Comparison of ENCODE assay signal across 8 cellular contexts in genomic region chr5:173887610-173888472, GRCh38. TPM values are rescaled to one million over a fixed set of nuclear protein-coding genes. Genes with fewer than 3 reads are reported as not detected.
A peak's percentile ranks its signal among the peaks of the same experiment; 100 is the strongest.
DNase-seq lines count a peak whose midpoint lies in the region; ATAC-seq, FAIRE-seq and TF ChIP-seq lines count a peak whose summit lies in the region.

Gene CPEB4, plus strand, starts transcription at chr5:173888349. Its CDS starts 1,385 bp downstream, at chr5:173889734.

- FAIRE-seq in pancreas (lab: Jason Lieb, UNC), result peak; percentile 96

- peaks cover 78% of the 10 kb centered on the region for H3K4me1 Mint-ChIP-seq in activated naive CD8-positive, alpha-beta T cell treated with anti-CD3 and anti-CD28 coated beads, Interleukin-2, amount 50 U/mL, for 24 hours

- peak within 1 kb of the TSS; percentile 93 for H3K4me3 Mint-ChIP-seq in activated naive CD8-positive, alpha-beta T cell treated with anti-CD3 and anti-CD28 coated beads, Interleukin-2, amount 50 U/mL, for 24 hours

- no peaks in the 10 kb centered on the region for H3K27me3 Mint-ChIP-seq in activated naive CD8-positive, alpha-beta T cell treated with anti-CD3 and anti-CD28 coated beads, Interleukin-2, amount 50 U/mL, for 24 hours

- H3K27ac Mint-ChIP-seq in activated naive CD8-positive, alpha-beta T cell treated with anti-CD3 and anti-CD28 coated beads, Interleukin-2, amount 50 U/mL, for 24 hours, result peak within 1 kb of the TSS; percentile 97

- TF ChIP-seq CTCF in GM12865 (IDR thresholded peaks at IDR 0.05; ENCODE audit: insufficient read depth, low read depth, low read length, missing control alignments), result no peak
- no peak for TF ChIP-seq CTCF in pancreas (IDR thresholded peaks at IDR 0.05)
- TF ChIP-seq CTCF in tibial artery (IDR thresholded peaks at IDR 0.05), result no peak

- H3K4me1 ChIP-seq in pancreas (peaks cover 0 to 12% (median 11%) of the 10 kb centered on the region in 3 donors), tibial artery (peaks cover 0 to 25% (median 9%) of the 10 kb centered on the region in 4 donors)

- H3K9me3 Mint-ChIP-seq in activated naive CD8-positive, alpha-beta T cell treated with anti-CD3 and anti-CD28 coated beads, Interleukin-2, amount 50 U/mL, for 24 hours, result peaks cover under 1% of the 10 kb centered on the region

- DNase-seq in GM12865 (ENCODE audit: low read depth) (peak; percentile 100), NCI-H1417 treated with DMSO at 0.1 percent for 48 hours (lab: John Stamatoyannopoulos, UW) (peak; percentile 77), SW480 (ENCODE audit: low spot score) (peak; percentile 100), Right ventricle myocardium superior (peak; percentile 99), pancreas (peak; percentile 96 to 99 (median 99)), tibial artery (peak; percentile 99 to 100)
- DNase-seq in activated naive CD8-positive, alpha-beta T cell treated with anti-CD3 and anti-CD28 coated beads, Interleukin-2, amount 50 U/mL, for 24 hours, result peak; percentile 93

- peak within 1 kb of the TSS; percentile 59 to 97 (median 85) for H3K27ac ChIP-seq in pancreas
- H3K27ac ChIP-seq in tibial artery, result peak within 1 kb of the TSS; percentile 82 to 89

- peak; percentile 89 for ATAC-seq in HG02763 (IDR thresholded peaks at IDR 0.05; ENCODE audit: unreplicated experiment)
- ATAC-seq in activated naive CD8-positive, alpha-beta T cell treated with anti-CD3 and anti-CD28 coated beads, Interleukin-2, amount 50 U/mL, for 24 hours, result peak; percentile 98
- peak; percentile 94 for ATAC-seq in Right ventricle myocardium superior (ENCODE audit: poor library complexity)
- peak; percentile 87 to 92 (median 92) for ATAC-seq in pancreas

- intact Hi-C loops in Right ventricle myocardium superior (cut with DNase I), result loop anchor here (5.0 kb wide), 2 partner anchors 84 to 271 kb away; partner anchors contain the start of gene BOD1
- intact Hi-C loops in pancreas (cut with DNase I), result no loop called here
- intact Hi-C loops in tibial artery (cut with DNase I; ENCODE audit: low total_unique reads), result loop anchor here (5.0 kb wide), 3 partner anchors 39 to 271 kb away; partner anchors contain the start of gene BOD1

- H3K36me3 Mint-ChIP-seq in activated naive CD8-positive, alpha-beta T cell treated with anti-CD3 and anti-CD28 coated beads, Interleukin-2, amount 50 U/mL, for 24 hours (ENCODE audit: low read depth), result no peaks in the 10 kb centered on the region

- H3K36me3 ChIP-seq in pancreas, result no peaks in the 10 kb centered on the region
- H3K36me3 ChIP-seq in tibial artery, result no peaks in the 10 kb centered on the region

- WGBS in pancreas, 2 donors, result 3 to 4% methylated on average over 55 of the region's 55 CpGs

- peak within 1 kb of the TSS; percentile 90 for H3K4me3 ChIP-seq in GM12865 (ENCODE audit: low read depth, low read length)
- peak within 1 kb of the TSS; percentile 43 to 82 (median 71) for H3K4me3 ChIP-seq in pancreas
- H3K4me3 ChIP-seq in tibial artery, result peak within 1 kb of the TSS; percentile 77 to 93

- no peaks in the 10 kb centered on the region for H3K9me3 ChIP-seq in pancreas
- H3K9me3 ChIP-seq in tibial artery, result no peaks in the 10 kb centered on the region

- H3K27me3 ChIP-seq in pancreas, result no peaks in the 10 kb centered on the region
- no peaks in the 10 kb centered on the region for H3K27me3 ChIP-seq in tibial artery

RNA-seq across cellular contexts. Expression of gene CPEB4, which starts in this region (rescaled TPM):
- total RNA-seq in Right ventricle myocardium superior, result 118 TPM
- total RNA-seq in pancreas, result 10 to 100 TPM; 24.3 to 51.2 (median 30.0) TPM
- polyA plus RNA-seq in pancreas, result 10 to 100 TPM; 11.6 to 15.9 TPM

Comparison
In these comparisons a context has a peak if more than half of its experiments do, and no peak if none do; other contexts are left out.
1. Peak in every context shown above with its lines: DNase-seq, ATAC-seq, H3K4me3 ChIP-seq and H3K27ac ChIP-seq.
2. intact Hi-C loops: an anchor here in Right ventricle myocardium superior (5.0 kb wide) and tibial artery (5.0 kb wide); none called in pancreas.